Comparison of ENCODE assay signal across 8 cellular contexts in genomic region chr10:100046088-100046487, GRCh38. TPM values are rescaled to one million over a fixed set of nuclear protein-coding genes. Genes with fewer than 3 reads are reported as not detected.
DNase-seq lines count a peak whose midpoint lies in the region; ATAC-seq, FAIRE-seq and TF ChIP-seq lines count a peak whose summit lies in the region.

No MANE protein-coding gene starts in this region.

- no peaks in the 10 kb centered on the region for H3K36me3 ChIP-seq in colonic mucosa
- peaks cover 3 to 8% of the 10 kb centered on the region in 2 experiments; a peak in 4 of 5 replicates for H3K36me3 ChIP-seq in HepG2 (replicated peaks in 1 of 2; ENCODE audit: control insufficient read depth in 1 of 2, insufficient read depth in 2 of 2, low read length in 2 of 2)

- no TSS peak for BruUV-seq in HepG2 (replicated peaks; lab: Mats Ljungman, UMichigan)

- FAIRE-seq in HepG2 (lab: Jason Lieb, UNC), result peak; percentile 91

- no peaks in the 10 kb centered on the region for H3K79me2 ChIP-seq in HepG2 (ENCODE audit: insufficient read depth, low read length)

- no peak overlapping the region for H3K9ac ChIP-seq in colonic mucosa (ENCODE audit: low read depth in 2 of 2, low read length in 2 of 2)
- H3K9ac ChIP-seq in HepG2 (ENCODE audit: insufficient read depth, low read depth, low read length), result no peak overlapping the region

- TF ChIP-seq POLR2A in HepG2 (IDR thresholded peaks at IDR 0.05; ENCODE audit: insufficient read depth in 1 of 2, low read depth in 2 of 2, low read length in 2 of 2), result no peak

- in situ Hi-C loops in HepG2 (cut with HindIII; ENCODE audit: extremely low pct_ligation_motif_present, low pct_unique_long_range_greater_than_20kb), result no loop called here

- ATAC-seq in HG03060 (IDR thresholded peaks at IDR 0.05; ENCODE audit: low read depth, unreplicated experiment) (peak; percentile 51), HepG2 (peak; percentile 93), HG03196 (IDR thresholded peaks at IDR 0.05; ENCODE audit: unreplicated experiment) (no peak)

- H3K4me1 ChIP-seq in colonic mucosa (no peaks in the 10 kb centered on the region), HepG2 (ENCODE audit: insufficient read depth, low read length) (peaks cover 7% of the 10 kb centered on the region; the same call in 1 of the 2 replicates)

- no peak for TF ChIP-seq EP300 in HepG2 (IDR thresholded peaks at IDR 0.05; ENCODE audit: low read depth in 2 of 2, low read length in 2 of 2)
- no peak for TF ChIP-seq EP300 in HepG2 (CRISPR knock-in tag; IDR thresholded peaks at IDR 0.05; ENCODE audit: borderline replicate concordance)

- 26% methylated on average over 6 of the region's 7 CpGs for WGBS in HepG2 (ENCODE audit: low lambda C conversion rate)

- CTCF ChIA-PET in HepG2 (lab: Yijun Ruan, JAX; ENCODE audit: low intra/inter-chr PET ratio, low total read pairs), result interaction anchor here (0.7 to 2.5 kb wide), 6 partner anchors 8 to 201 kb away, joined by 3 to 9 read pairs (median 6); partner anchors contain the start of gene DNMBP

- no peak overlapping the region for H2AFZ ChIP-seq in HepG2 (ENCODE audit: low read length)

- peak; percentile 83 for TF ChIP-seq RAD21 in HepG2 (CRISPR knock-in tag; IDR thresholded peaks at IDR 0.05)

- no peak overlapping the region for H3K27ac ChIP-seq in colonic mucosa
- H3K27ac ChIP-seq in HepG2 (ENCODE audit: extremely low read length, insufficient read depth, low read length), result no peak overlapping the region

- no peaks in the 10 kb centered on the region for H3K9me3 ChIP-seq in colonic mucosa
- no peaks in the 10 kb centered on the region for H3K9me3 ChIP-seq in HepG2 (ENCODE audit: low read length)

- TF ChIP-seq CTCF in colonic mucosa (IDR thresholded peaks at IDR 0.05), result peak; percentile 94
- peak; percentile 92 for TF ChIP-seq CTCF in HepG2 (CRISPR knock-in tag; IDR thresholded peaks at IDR 0.05)

- POLR2A ChIA-PET in HepG2 (lab: Yijun Ruan, JAX), result no interaction called here

- H3K27me3 ChIP-seq in colonic mucosa (no peaks in the 10 kb centered on the region), HepG2 (ENCODE audit: control insufficient read depth in 1 of 2, insufficient read depth in 2 of 2, low read length in 2 of 2) (no peaks in the 10 kb centered on the region)

- H3K4me3 ChIP-seq in colonic mucosa (no peak overlapping the region), HepG2 (replicated peaks in 1 of 3; ENCODE audit: insufficient read depth in 1 of 3, low read depth in 2 of 3, low read length in 3 of 3) (no peak overlapping the region)

- intact Hi-C loops in colonic mucosa (cut with DNase I) (loop anchor here (2.0 to 5.0 kb wide), 2 partner anchors 74 to 201 kb away; no protein-coding TSS in a partner anchor), HepG2 (cut with micrococcal nuclease; ENCODE audit: unreplicated experiment) (loop anchor here (1.0 to 5.0 kb wide), 4 partner anchors 39 to 187 kb away; partner anchors contain the start of gene DNMBP)

- DNase-seq in GM04503 (ENCODE audit: low read depth) (peak; percentile 26), NCI-H510A (lab: John Stamatoyannopoulos, UW) (peak; percentile 72), colonic mucosa (peak; percentile 92), HepG2 (ENCODE audit: low spot score) (peak; percentile 50)
- DNase-seq in activated CD4-positive, alpha-beta T cell treated with anti-CD3 and anti-CD28 coated beads for 4 hours, result peak; percentile 79 to 83
- peak; percentile 67 to 86 for DNase-seq in stimulated activated CD4-positive, alpha-beta T cell treated with anti-CD3 and anti-CD28 coated beads, Interleukin-4, amount 100 ng/mL, for 4 hours

- no peak overlapping the region for H3K4me2 ChIP-seq in HepG2 (ENCODE audit: low read depth, low read length)

- H4K20me1 ChIP-seq in HepG2 (ENCODE audit: insufficient read depth, low read length), result no peaks in the 10 kb centered on the region

TF ChIP-seq in HepG2, 621 proteins besides CTCF, POLR2A, EP300 and RAD21 (continues in another document):
- TF ChIP-seq, protein P1, sequence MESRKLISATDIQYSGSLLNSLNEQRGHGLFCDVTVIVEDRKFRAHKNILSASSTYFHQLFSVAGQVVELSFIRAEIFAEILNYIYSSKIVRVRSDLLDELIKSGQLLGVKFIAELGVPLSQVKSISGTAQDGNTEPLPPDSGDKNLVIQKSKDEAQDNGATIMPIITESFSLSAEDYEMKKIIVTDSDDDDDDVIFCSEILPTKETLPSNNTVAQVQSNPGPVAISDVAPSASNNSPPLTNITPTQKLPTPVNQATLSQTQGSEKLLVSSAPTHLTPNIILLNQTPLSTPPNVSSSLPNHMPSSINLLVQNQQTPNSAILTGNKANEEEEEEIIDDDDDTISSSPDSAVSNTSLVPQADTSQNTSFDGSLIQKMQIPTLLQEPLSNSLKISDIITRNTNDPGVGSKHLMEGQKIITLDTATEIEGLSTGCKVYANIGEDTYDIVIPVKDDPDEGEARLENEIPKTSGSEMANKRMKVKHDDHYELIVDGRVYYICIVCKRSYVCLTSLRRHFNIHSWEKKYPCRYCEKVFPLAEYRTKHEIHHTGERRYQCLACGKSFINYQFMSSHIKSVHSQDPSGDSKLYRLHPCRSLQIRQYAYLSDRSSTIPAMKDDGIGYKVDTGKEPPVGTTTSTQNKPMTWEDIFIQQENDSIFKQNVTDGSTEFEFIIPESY (CRISPR knock-in tag; IDR thresholded peaks at IDR 0.05), result peak; percentile 61
- TF ChIP-seq ZFY (CRISPR knock-in tag; IDR thresholded peaks at IDR 0.05), result 0 out of 2 replicates have a peak, but pooled peaks have one; percentile 15
- TF ChIP-seq ZNF263 (CRISPR knock-in tag; IDR thresholded peaks at IDR 0.05), result peak; percentile 76
- TF ChIP-seq ELF3 (CRISPR knock-in tag; IDR thresholded peaks at IDR 0.05), result peak; percentile 41; the same call in 1 of the 2 replicates
- TF ChIP-seq, protein P2, sequence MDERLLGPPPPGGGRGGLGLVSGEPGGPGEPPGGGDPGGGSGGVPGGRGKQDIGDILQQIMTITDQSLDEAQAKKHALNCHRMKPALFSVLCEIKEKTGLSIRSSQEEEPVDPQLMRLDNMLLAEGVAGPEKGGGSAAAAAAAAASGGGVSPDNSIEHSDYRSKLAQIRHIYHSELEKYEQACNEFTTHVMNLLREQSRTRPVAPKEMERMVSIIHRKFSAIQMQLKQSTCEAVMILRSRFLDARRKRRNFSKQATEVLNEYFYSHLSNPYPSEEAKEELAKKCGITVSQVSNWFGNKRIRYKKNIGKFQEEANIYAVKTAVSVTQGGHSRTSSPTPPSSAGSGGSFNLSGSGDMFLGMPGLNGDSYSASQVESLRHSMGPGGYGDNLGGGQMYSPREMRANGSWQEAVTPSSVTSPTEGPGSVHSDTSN (CRISPR knock-in tag; IDR thresholded peaks at IDR 0.05), result no peak
- peak; percentile 23; the same call in 1 of the 2 replicates for TF ChIP-seq HOXA3 (CRISPR knock-in tag; IDR thresholded peaks at IDR 0.05)

RNA-seq across cellular contexts. Expression of gene CPN1, which starts 35.6 kb away (rescaled TPM):
- not detected for total RNA-seq in colonic mucosa
- 8.1 and 17.3 TPM in 2 replicates for total RNA-seq in HepG2 (2016; rRNA removed; fragmentation: Illumina TruSeq; extraction: Trizol)
- total RNA-seq in HepG2 (2016; cell fraction: cytosol; rRNA removed; fragmentation: Illumina TruSeq; extraction: Trizol; ENCODE audit: low read depth), result 5.6 and 6.4 TPM in 2 replicates
- 8.1 and 16.7 TPM in 2 replicates for total RNA-seq in HepG2 (2016; cell fraction: insoluble cytoplasmic fraction; rRNA removed; fragmentation: Illumina TruSeq; extraction: Trizol)
- 8.1 and 10.4 TPM in 2 replicates for total RNA-seq in HepG2 (2016; cell fraction: membrane; rRNA removed; fragmentation: Illumina TruSeq; extraction: Trizol)
- 10.6 and 16.3 TPM in 2 replicates for total RNA-seq in HepG2 (2016; cell fraction: nucleus; rRNA removed; fragmentation: Illumina TruSeq; extraction: Trizol)
- 35.1 and 42.1 TPM in 2 replicates for polyA plus RNA-seq in HepG2 (2011; rRNA removed)
- 39.2 and 44.8 TPM in 2 replicates for polyA plus RNA-seq in HepG2 (2011; cell fraction: cytosol; rRNA removed)
- polyA plus RNA-seq in HepG2 (2011; cell fraction: nucleus; rRNA removed), result 18.8 and 22.4 TPM in 2 replicates
- polyA plus RNA-seq in HepG2 (2012), result 30.8 and 36.0 TPM in 2 replicates
- polyA plus RNA-seq in HepG2 (2016; cell fraction: cytosol; fragmentation: Illumina TruSeq; extraction: Trizol; ENCODE audit: low read depth), result 5.5 and 6.0 TPM in 2 replicates
- polyA plus RNA-seq in HepG2 (2016; cell fraction: insoluble cytoplasmic fraction; fragmentation: Illumina TruSeq; extraction: Trizol; ENCODE audit: low read depth), result 8.5 and 9.4 TPM in 2 replicates
- 8.9 and 9.1 TPM in 2 replicates for polyA plus RNA-seq in HepG2 (2016; cell fraction: membrane; fragmentation: Illumina TruSeq; extraction: Trizol; ENCODE audit: low read depth)
- 16.1 and 19.4 TPM in 2 replicates for polyA plus RNA-seq in HepG2 (2016; cell fraction: nucleus; fragmentation: Illumina TruSeq; extraction: Trizol; ENCODE audit: insufficient read depth, low read depth)
- polyA minus RNA-seq in HepG2 (2011; rRNA and poly(A)+ RNA removed; ENCODE audit: low replicate concordance), result 35.9 TPM in 1 of 2 replicates, not detected in the other
- polyA minus RNA-seq in HepG2 (2011; cell fraction: cytosol; rRNA and poly(A)+ RNA removed), result 11.8 and 13.2 TPM in 2 replicates
- 9.0 and 12.1 TPM in 2 replicates for polyA minus RNA-seq in HepG2 (2011; cell fraction: nucleus; rRNA and poly(A)+ RNA removed)

RNA-seq across cellular contexts. Expression of gene DNMBP, which starts 36.3 kb away (rescaled TPM):
- total RNA-seq in colonic mucosa (10 to 100 TPM; 38.4 to 53.5 TPM), HepG2 (2016; rRNA removed; fragmentation: Illumina TruSeq; extraction: Trizol) (6.3 and 6.4 TPM in 2 replicates)
- total RNA-seq in HepG2 (2016; cell fraction: cytosol; rRNA removed; fragmentation: Illumina TruSeq; extraction: Trizol; ENCODE audit: low read depth), result 1.2 and 1.4 TPM in 2 replicates
- total RNA-seq in HepG2 (2016; cell fraction: insoluble cytoplasmic fraction; rRNA removed; fragmentation: Illumina TruSeq; extraction: Trizol), result 5.7 and 6.1 TPM in 2 replicates
- total RNA-seq in HepG2 (2016; cell fraction: membrane; rRNA removed; fragmentation: Illumina TruSeq; extraction: Trizol), result 2.3 and 2.6 TPM in 2 replicates
- total RNA-seq in HepG2 (2016; cell fraction: nucleus; rRNA removed; fragmentation: Illumina TruSeq; extraction: Trizol), result 7.8 and 9.5 TPM in 2 replicates
- polyA plus RNA-seq in HepG2 (2011; rRNA removed), result 3.6 and 4.2 TPM in 2 replicates
- polyA plus RNA-seq in HepG2 (2011; cell fraction: cytosol; rRNA removed), result 2.7 and 4.5 TPM in 2 replicates
- 4.6 and 5.9 TPM in 2 replicates for polyA plus RNA-seq in HepG2 (2011; cell fraction: nucleus; rRNA removed)
- 5.1 and 5.3 TPM in 2 replicates for polyA plus RNA-seq in HepG2 (2012)
- polyA plus RNA-seq in HepG2 (2016; cell fraction: cytosol; fragmentation: Illumina TruSeq; extraction: Trizol; ENCODE audit: low read depth), result 0.75 and 0.78 TPM in 2 replicates
- polyA plus RNA-seq in HepG2 (2016; cell fraction: insoluble cytoplasmic fraction; fragmentation: Illumina TruSeq; extraction: Trizol; ENCODE audit: low read depth), result 4.8 and 6.1 TPM in 2 replicates
- polyA plus RNA-seq in HepG2 (2016; cell fraction: membrane; fragmentation: Illumina TruSeq; extraction: Trizol; ENCODE audit: low read depth), result 1.7 and 1.9 TPM in 2 replicates
- 10.6 and 11.3 TPM in 2 replicates for polyA plus RNA-seq in HepG2 (2016; cell fraction: nucleus; fragmentation: Illumina TruSeq; extraction: Trizol; ENCODE audit: insufficient read depth, low read depth)
- polyA minus RNA-seq in HepG2 (2011; rRNA and poly(A)+ RNA removed; ENCODE audit: low replicate concordance), result 4.2 and 6.7 TPM in 2 replicates
- polyA minus RNA-seq in HepG2 (2011; cell fraction: cytosol; rRNA and poly(A)+ RNA removed), result 4.3 and 4.8 TPM in 2 replicates
- 9.8 and 12.7 TPM in 2 replicates for polyA minus RNA-seq in HepG2 (2011; cell fraction: nucleus; rRNA and poly(A)+ RNA removed)

Comparison
In these comparisons a context has a peak if more than half of its experiments do, and no peak if none do; other contexts are left out.
1. DNase-seq: peak in every context shown above with its lines; median percentile 92 in colonic mucosa; 81 in activated CD4-positive, alpha-beta T cell treated with anti-CD3 and anti-CD28 coated beads for 4 hours; 76 in stimulated activated CD4-positive, alpha-beta T cell treated with anti-CD3 and anti-CD28 coated beads, Interleukin-4, amount 100 ng/mL, for 4 hours; 72 in NCI-H510A; 50 in HepG2; 26 in GM04503.
2. RNA of gene CPN1, which starts 35.6 kb away (total RNA-seq): 5.6 to 17.3 TPM in HepG2; not detected in colonic mucosa; every median in the first group is over 4 times any median in the second.